Comparison of ENCODE assay signal across 1 cellular context in the genomic region with DNA sequence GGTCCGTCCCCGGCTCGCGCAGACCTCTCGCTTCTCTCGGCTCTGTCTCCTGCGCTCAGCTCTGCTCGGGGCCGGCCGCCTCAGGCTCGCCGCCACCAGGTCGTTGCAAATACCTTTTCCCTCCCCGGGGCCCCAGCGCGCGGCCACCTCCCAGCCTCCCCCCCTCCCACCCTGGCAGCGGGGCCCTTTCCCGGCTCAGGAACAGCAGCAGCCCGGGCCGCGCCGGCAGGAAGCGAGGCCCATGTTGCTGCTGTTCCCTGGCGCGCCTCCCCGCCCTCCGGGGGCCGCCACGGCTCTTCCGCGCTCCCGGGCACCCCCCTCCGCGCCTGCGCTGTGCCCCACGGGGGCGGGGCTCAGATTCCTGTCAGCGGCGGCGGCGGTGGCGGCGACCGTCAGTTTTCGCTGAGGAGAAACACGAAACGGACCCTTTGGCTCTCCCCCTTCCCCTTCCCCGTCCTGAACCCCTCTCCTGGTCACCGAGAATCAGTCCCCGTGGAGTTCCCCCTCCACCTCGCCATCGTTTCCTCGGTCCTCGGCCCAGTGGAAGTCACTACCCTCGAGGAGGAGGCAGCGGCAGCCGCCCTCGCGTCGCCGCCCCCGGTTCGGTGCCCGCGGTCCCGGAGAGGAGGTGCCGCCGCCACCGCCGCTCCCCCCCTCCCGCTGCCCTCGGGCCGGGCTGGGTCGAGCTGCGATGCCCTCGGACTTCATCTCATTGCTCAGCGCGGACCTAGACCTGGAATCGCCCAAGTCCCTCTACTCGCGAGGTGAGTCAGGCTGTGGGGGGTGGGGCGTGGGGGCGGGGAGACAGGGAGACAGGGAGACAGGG.
TF ChIP-seq lines count a peak whose summit lies in the region.

A gene with protein sequence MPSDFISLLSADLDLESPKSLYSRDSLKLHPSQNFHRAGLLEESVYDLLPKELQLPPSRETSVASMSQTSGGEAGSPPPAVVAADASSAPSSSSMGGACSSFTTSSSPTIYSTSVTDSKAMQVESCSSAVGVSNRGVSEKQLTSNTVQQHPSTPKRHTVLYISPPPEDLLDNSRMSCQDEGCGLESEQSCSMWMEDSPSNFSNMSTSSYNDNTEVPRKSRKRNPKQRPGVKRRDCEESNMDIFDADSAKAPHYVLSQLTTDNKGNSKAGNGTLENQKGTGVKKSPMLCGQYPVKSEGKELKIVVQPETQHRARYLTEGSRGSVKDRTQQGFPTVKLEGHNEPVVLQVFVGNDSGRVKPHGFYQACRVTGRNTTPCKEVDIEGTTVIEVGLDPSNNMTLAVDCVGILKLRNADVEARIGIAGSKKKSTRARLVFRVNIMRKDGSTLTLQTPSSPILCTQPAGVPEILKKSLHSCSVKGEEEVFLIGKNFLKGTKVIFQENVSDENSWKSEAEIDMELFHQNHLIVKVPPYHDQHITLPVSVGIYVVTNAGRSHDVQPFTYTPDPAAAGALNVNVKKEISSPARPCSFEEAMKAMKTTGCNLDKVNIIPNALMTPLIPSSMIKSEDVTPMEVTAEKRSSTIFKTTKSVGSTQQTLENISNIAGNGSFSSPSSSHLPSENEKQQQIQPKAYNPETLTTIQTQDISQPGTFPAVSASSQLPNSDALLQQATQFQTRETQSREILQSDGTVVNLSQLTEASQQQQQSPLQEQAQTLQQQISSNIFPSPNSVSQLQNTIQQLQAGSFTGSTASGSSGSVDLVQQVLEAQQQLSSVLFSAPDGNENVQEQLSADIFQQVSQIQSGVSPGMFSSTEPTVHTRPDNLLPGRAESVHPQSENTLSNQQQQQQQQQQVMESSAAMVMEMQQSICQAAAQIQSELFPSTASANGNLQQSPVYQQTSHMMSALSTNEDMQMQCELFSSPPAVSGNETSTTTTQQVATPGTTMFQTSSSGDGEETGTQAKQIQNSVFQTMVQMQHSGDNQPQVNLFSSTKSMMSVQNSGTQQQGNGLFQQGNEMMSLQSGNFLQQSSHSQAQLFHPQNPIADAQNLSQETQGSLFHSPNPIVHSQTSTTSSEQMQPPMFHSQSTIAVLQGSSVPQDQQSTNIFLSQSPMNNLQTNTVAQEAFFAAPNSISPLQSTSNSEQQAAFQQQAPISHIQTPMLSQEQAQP (N-terminal part only) (plus strand): TSS at position 356 of the 826 bp plus-strand sequence. CDS start 336 bp downstream, at position 692.

TF ChIP-seq in HepG2, 621 proteins besides CTCF, POLR2A, EP300 and RAD21 (continued from another document and continues in another):
- TF ChIP-seq PATZ1 (CRISPR knock-in tag; IDR thresholded peaks at IDR 0.05) = peak; percentile 95
- no peak for TF ChIP-seq KDM1A (CRISPR knock-in tag; IDR thresholded peaks at IDR 0.05)
- TF ChIP-seq ZZZ3 (CRISPR knock-in tag; IDR thresholded peaks at IDR 0.05; ENCODE audit: borderline replicate concordance) = peak; percentile 43; the same call in 1 of the 2 replicates
- TF ChIP-seq, protein P1, sequence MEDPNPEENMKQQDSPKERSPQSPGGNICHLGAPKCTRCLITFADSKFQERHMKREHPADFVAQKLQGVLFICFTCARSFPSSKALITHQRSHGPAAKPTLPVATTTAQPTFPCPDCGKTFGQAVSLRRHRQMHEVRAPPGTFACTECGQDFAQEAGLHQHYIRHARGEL (CRISPR knock-in tag; IDR thresholded peaks at IDR 0.05) = no peak
- peak; percentile 63; the same call in 1 of the 2 replicates for TF ChIP-seq SRF (IDR thresholded peaks at IDR 0.05; ENCODE audit: low read depth, low read length)
- TF ChIP-seq BCL6 (CRISPR knock-in tag; IDR thresholded peaks at IDR 0.05) = peak; percentile 63; the same call in 1 of the 2 replicates
- TF ChIP-seq JUND (CRISPR knock-in tag; IDR thresholded peaks at IDR 0.05) = peak; percentile 49
- TF ChIP-seq SNAPC4 (CRISPR knock-in tag; IDR thresholded peaks at IDR 0.05) = no peak
- TF ChIP-seq, protein P2, sequence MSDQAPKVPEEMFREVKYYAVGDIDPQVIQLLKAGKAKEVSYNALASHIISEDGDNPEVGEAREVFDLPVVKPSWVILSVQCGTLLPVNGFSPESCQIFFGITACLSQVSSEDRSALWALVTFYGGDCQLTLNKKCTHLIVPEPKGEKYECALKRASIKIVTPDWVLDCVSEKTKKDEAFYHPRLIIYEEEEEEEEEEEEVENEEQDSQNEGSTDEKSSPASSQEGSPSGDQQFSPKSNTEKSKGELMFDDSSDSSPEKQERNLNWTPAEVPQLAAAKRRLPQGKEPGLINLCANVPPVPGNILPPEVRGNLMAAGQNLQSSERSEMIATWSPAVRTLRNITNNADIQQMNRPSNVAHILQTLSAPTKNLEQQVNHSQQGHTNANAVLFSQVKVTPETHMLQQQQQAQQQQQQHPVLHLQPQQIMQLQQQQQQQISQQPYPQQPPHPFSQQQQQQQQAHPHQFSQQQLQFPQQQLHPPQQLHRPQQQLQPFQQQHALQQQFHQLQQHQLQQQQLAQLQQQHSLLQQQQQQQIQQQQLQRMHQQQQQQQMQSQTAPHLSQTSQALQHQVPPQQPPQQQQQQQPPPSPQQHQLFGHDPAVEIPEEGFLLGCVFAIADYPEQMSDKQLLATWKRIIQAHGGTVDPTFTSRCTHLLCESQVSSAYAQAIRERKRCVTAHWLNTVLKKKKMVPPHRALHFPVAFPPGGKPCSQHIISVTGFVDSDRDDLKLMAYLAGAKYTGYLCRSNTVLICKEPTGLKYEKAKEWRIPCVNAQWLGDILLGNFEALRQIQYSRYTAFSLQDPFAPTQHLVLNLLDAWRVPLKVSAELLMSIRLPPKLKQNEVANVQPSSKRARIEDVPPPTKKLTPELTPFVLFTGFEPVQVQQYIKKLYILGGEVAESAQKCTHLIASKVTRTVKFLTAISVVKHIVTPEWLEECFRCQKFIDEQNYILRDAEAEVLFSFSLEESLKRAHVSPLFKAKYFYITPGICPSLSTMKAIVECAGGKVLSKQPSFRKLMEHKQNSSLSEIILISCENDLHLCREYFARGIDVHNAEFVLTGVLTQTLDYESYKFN (CRISPR knock-in tag; conservative IDR thresholded peaks at IDR 0.05) = peak; percentile 91
- TF ChIP-seq MATR3 (CRISPR knock-in tag; IDR thresholded peaks at IDR 0.05) = no peak
- TF ChIP-seq ZNF142 (CRISPR knock-in tag; IDR thresholded peaks at IDR 0.05) = no peak
- no peak; the same call in 1 of the 2 replicates for TF ChIP-seq ZNF552 (CRISPR knock-in tag; IDR thresholded peaks at IDR 0.05; ENCODE audit: borderline replicate concordance)
- TF ChIP-seq HOXA7 (CRISPR knock-in tag; IDR thresholded peaks at IDR 0.05) = no peak
- peak; percentile 81; the same call in 1 of the 2 replicates for TF ChIP-seq ZFP37 (CRISPR knock-in tag; IDR thresholded peaks at IDR 0.05; ENCODE audit: borderline replicate concordance)
- TF ChIP-seq BRF2 (CRISPR knock-in tag; IDR thresholded peaks at IDR 0.05) = peak; percentile 85; the same call in 1 of the 2 replicates
- TF ChIP-seq, protein P3, sequence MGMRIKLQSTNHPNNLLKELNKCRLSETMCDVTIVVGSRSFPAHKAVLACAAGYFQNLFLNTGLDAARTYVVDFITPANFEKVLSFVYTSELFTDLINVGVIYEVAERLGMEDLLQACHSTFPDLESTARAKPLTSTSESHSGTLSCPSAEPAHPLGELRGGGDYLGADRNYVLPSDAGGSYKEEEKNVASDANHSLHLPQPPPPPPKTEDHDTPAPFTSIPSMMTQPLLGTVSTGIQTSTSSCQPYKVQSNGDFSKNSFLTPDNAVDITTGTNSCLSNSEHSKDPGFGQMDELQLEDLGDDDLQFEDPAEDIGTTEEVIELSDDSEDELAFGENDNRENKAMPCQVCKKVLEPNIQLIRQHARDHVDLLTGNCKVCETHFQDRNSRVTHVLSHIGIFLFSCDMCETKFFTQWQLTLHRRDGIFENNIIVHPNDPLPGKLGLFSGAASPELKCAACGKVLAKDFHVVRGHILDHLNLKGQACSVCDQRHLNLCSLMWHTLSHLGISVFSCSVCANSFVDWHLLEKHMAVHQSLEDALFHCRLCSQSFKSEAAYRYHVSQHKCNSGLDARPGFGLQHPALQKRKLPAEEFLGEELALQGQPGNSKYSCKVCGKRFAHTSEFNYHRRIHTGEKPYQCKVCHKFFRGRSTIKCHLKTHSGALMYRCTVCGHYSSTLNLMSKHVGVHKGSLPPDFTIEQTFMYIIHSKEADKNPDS (CRISPR knock-in tag; IDR thresholded peaks at IDR 0.05) = 0 out of 2 replicates have a peak, but pooled peaks have one; percentile 44
